In genomic region chr11:69089258-69089657, GRCh38 we compare ENCODE assay signal across 9 cellular contexts. TPM values are rescaled to one million over a fixed set of nuclear protein-coding genes. Genes with fewer than 3 reads are reported as not detected.
DNase-seq lines count a peak whose midpoint lies in the region; ATAC-seq and TF ChIP-seq lines count a peak whose summit lies in the region.
"Had no signal": no experiment of that assay in that cellular context is flagged by ENCODE, and none has a peak within 500 bp of the region (broad histone marks: within the 10 kb centered on the region; RNA-seq: fewer than 3 reads in every experiment).

No MANE protein-coding gene starts in this region.

- peaks cover 14% of the 10 kb centered on the region for H3K36me3 Mint-ChIP-seq in activated naive CD8-positive, alpha-beta T cell treated with anti-CD3 and anti-CD28 coated beads for 36 hours

- no peak overlapping the region for H3K4me3 Mint-ChIP-seq in activated naive CD8-positive, alpha-beta T cell treated with anti-CD3 and anti-CD28 coated beads for 36 hours
- H3K4me3 Mint-ChIP-seq: CD4-positive, alpha-beta memory T cell had no signal

- no peak for ATAC-seq in upper lobe of right lung

- TF ChIP-seq EP300 in Ishikawa (IDR thresholded peaks at IDR 0.05; ENCODE audit: borderline replicate concordance): no peak

- intact Hi-C loops in upper lobe of right lung (cut with DNase I): no loop called here

- no peaks in the 10 kb centered on the region for H3K4me1 ChIP-seq in upper lobe of right lung

- H3K4me3 ChIP-seq in AG09309 (ENCODE audit: control insufficient read depth, low read depth, low read length) (no peak overlapping the region), upper lobe of right lung (no peak overlapping the region)

- H3K27ac Mint-ChIP-seq in activated naive CD8-positive, alpha-beta T cell treated with anti-CD3 and anti-CD28 coated beads for 36 hours: no peak overlapping the region

- H3K27me3 Mint-ChIP-seq in activated naive CD8-positive, alpha-beta T cell treated with anti-CD3 and anti-CD28 coated beads for 36 hours: no peaks in the 10 kb centered on the region
- H3K27me3 Mint-ChIP-seq: CD4-positive, alpha-beta memory T cell had no signal

- H3K36me3 ChIP-seq in upper lobe of right lung: peaks cover 19% of the 10 kb centered on the region

- no peaks in the 10 kb centered on the region for H3K9me3 Mint-ChIP-seq in activated naive CD8-positive, alpha-beta T cell treated with anti-CD3 and anti-CD28 coated beads for 36 hours
- H3K9me3 Mint-ChIP-seq: CD4-positive, alpha-beta memory T cell had no signal

- no peaks in the 10 kb centered on the region for H3K27me3 ChIP-seq in upper lobe of right lung

- no peak overlapping the region for H3K27ac ChIP-seq in upper lobe of right lung

- no peaks in the 10 kb centered on the region for H3K4me1 Mint-ChIP-seq in activated naive CD8-positive, alpha-beta T cell treated with anti-CD3 and anti-CD28 coated beads for 36 hours

- TF ChIP-seq RAD21 in Ishikawa (IDR thresholded peaks at IDR 0.05; ENCODE audit: low read depth): no peak

- peak; percentile 34 for DNase-seq in AG09309 (ENCODE audit: low read depth)
- DNase-seq in amniotic stem cell (lab: John Stamatoyannopoulos, UW): peak; percentile 18
- DNase-seq in hepatic stellate cell (ENCODE audit: low spot score): peak; percentile 91
- no peak for DNase-seq in activated naive CD8-positive, alpha-beta T cell treated with anti-CD3 and anti-CD28 coated beads for 36 hours
- no peak for DNase-seq in effector CD4-positive, alpha-beta T cell
- no peak for DNase-seq in upper lobe of right lung
- no peak for DNase-seq in NCI-H2171 treated with DMSO at 0.1 percent for 48 hours (lab: John Stamatoyannopoulos, UW)

- TF ChIP-seq CTCF in AG09309 (IDR thresholded peaks at IDR 0.05; ENCODE audit: control insufficient read depth, insufficient read depth, low read depth, low read length, missing control alignments) (peak; percentile 6), upper lobe of right lung (IDR thresholded peaks at IDR 0.05) (no peak)

- H3K9me3 ChIP-seq in upper lobe of right lung: no peaks in the 10 kb centered on the region

TF ChIP-seq in Ishikawa, 13 proteins besides CTCF, POLR2A, EP300 and RAD21:
- TF ChIP-seq CREB1 (IDR thresholded peaks at IDR 0.05; ENCODE audit: low read depth): no peak
- TF ChIP-seq MAX (IDR thresholded peaks at IDR 0.05): 0 out of 2 replicates have a peak, but pooled peaks have one; percentile 30
- TF ChIP-seq TEAD4 (IDR thresholded peaks at IDR 0.05): no peak
- TF ChIP-seq TAF1 (IDR thresholded peaks at IDR 0.05; ENCODE audit: low read depth): no peak

RNA-seq across cellular contexts. Expression of gene TPCN2, which starts 40.5 kb away (rescaled TPM):
- total RNA-seq in activated naive CD8-positive, alpha-beta T cell treated with anti-CD3 and anti-CD28 coated beads for 36 hours: 10 to 100 TPM; 10.9 to 11.3 TPM
- total RNA-seq in upper lobe of right lung: 16.6 TPM

Comparison
In these comparisons a context has a peak if more than half of its experiments do, and no peak if none do; other contexts are left out.
1. DNase-seq: peak in AG09309 (single experiment), amniotic stem cell (single experiment) and hepatic stellate cell (single experiment); none in activated naive CD8-positive, alpha-beta T cell treated with anti-CD3 and anti-CD28 coated beads for 36 hours (single experiment), effector CD4-positive, alpha-beta T cell (single experiment), upper lobe of right lung (single experiment) and NCI-H2171 treated with DMSO at 0.1 percent for 48 hours (single experiment).